In genomic region chr15:70998319-70998718, GRCh38 we compare ENCODE assay signal across 8 cellular contexts.
"Had no signal": no experiment of that assay in that cellular context is flagged by ENCODE, and none has a peak within 500 bp of the region (broad histone marks: within the 10 kb centered on the region; RNA-seq: fewer than 3 reads in every experiment).

No MANE protein-coding gene starts in this region.

- H3K4me3 ChIP-seq: GM12878 had no signal

- DNase-seq: GDM1, GF-D8 had no signal

- ATAC-seq: GM12878 had no signal

- FAIRE-seq: G401.6, GM12878, GM12891, GM12892, GM18507, GM19239 had no signal
